In genomic region chr5:10863763-10864383, GRCh38 we compare ENCODE assay signal across 8 cellular contexts.
DNase-seq lines count a peak whose midpoint lies in the region; ATAC-seq lines count a peak whose summit lies in the region.

No MANE protein-coding gene starts in this region.

- no peak overlapping the region for H3K27ac Mint-ChIP-seq in activated naive CD8-positive, alpha-beta T cell treated with anti-CD3 and anti-CD28 coated beads, Interleukin-2, amount 50 U/mL, for 24 hours

- H3K9me3 Mint-ChIP-seq in activated naive CD8-positive, alpha-beta T cell treated with anti-CD3 and anti-CD28 coated beads, Interleukin-2, amount 50 U/mL, for 24 hours: no peaks in the 10 kb centered on the region

- DNase-seq in ELR (ENCODE audit: low read depth) (peak; percentile 68), HPDE6-E6E7 (ENCODE audit: extremely low spot score) (peak; percentile 54), SKM-1 treated with dmso at 0.1 percent for 144 hours (lab: John Stamatoyannopoulos, UW; ENCODE audit: unreplicated experiment) (peak; percentile 30), hypothalamus (lab: John Stamatoyannopoulos, UW) (peak in 26 of 51 donors; percentile 1 to 64 (median 12)), NCI-H187 treated with DMSO at 0.1 percent for 48 hours (lab: John Stamatoyannopoulos, UW) (no peak)
- peak; percentile 68 for DNase-seq in activated naive CD8-positive, alpha-beta T cell treated with anti-CD3 and anti-CD28 coated beads, Interleukin-2, amount 50 U/mL, for 24 hours
- peak; percentile 62 to 73 for DNase-seq in stimulated activated CD4-positive, alpha-beta T cell treated with anti-CD3 and anti-CD28 coated beads, Interleukin-2, amount 100 ng/mL, for 24 hours

- H3K4me3 Mint-ChIP-seq in activated naive CD8-positive, alpha-beta T cell treated with anti-CD3 and anti-CD28 coated beads, Interleukin-2, amount 50 U/mL, for 24 hours: no peak overlapping the region

- peaks cover 4% of the 10 kb centered on the region for H3K27me3 Mint-ChIP-seq in activated naive CD8-positive, alpha-beta T cell treated with anti-CD3 and anti-CD28 coated beads, Interleukin-2, amount 50 U/mL, for 24 hours

- peak; percentile 90 for ATAC-seq in GM21447 (IDR thresholded peaks at IDR 0.05; ENCODE audit: unreplicated experiment)
- peak; percentile 66 for ATAC-seq in activated naive CD8-positive, alpha-beta T cell treated with anti-CD3 and anti-CD28 coated beads, Interleukin-2, amount 50 U/mL, for 24 hours

- H3K4me1 Mint-ChIP-seq in activated naive CD8-positive, alpha-beta T cell treated with anti-CD3 and anti-CD28 coated beads, Interleukin-2, amount 50 U/mL, for 24 hours: no peaks in the 10 kb centered on the region

- H3K36me3 Mint-ChIP-seq in activated naive CD8-positive, alpha-beta T cell treated with anti-CD3 and anti-CD28 coated beads, Interleukin-2, amount 50 U/mL, for 24 hours (ENCODE audit: low read depth): no peaks in the 10 kb centered on the region
